1 cellular context compared by ENCODE assay signal in the genomic region with DNA sequence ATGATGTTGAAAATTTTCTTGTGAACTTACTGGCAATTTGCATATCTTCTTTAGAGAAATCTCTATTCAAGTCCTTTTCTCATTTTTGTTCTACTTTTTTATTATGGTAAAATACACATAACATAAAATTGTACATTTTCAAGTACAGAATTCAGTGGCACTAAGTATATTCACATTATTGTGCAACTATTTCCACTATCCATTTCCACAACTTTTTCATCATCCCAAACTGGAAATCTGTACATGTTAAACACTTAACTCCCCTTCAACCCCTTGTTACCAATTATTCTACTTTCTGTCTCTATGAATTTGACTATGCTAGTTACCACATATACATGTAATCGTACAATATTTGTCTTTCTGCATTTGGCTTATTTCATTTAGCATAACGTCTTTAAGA.
TF ChIP-seq lines count a peak whose summit lies in the region.

No MANE protein-coding gene starts in this region.

TF ChIP-seq in GM12878, 131 proteins besides CTCF, POLR2A, EP300 and RAD21 (continued from another document):
- TF ChIP-seq ZSCAN29 (IDR thresholded peaks at IDR 0.05) (no peak), MEF2B (IDR thresholded peaks at IDR 0.05; ENCODE audit: partially characterized antibody, poor library complexity, severe bottlenecking) (no peak), CEBPZ (IDR thresholded peaks at IDR 0.05; ENCODE audit: low read depth, low read length) (no peak), CREB1 (IDR thresholded peaks at IDR 0.05; ENCODE audit: low read depth) (no peak), BCL11A (IDR thresholded peaks at IDR 0.05; ENCODE audit: low read depth, low read length) (no peak), ZNF207 (IDR thresholded peaks at IDR 0.05; ENCODE audit: borderline replicate concordance) (no peak), EZH2 (IDR thresholded peaks at IDR 0.05; ENCODE audit: borderline replicate concordance, control insufficient read depth, low read depth, low read length) (no peak), BMI1 (IDR thresholded peaks at IDR 0.05; ENCODE audit: borderline replicate concordance) (no peak), MYB (IDR thresholded peaks at IDR 0.05; ENCODE audit: borderline replicate concordance, low read depth, low read length) (no peak)
- TF ChIP-seq, protein P1, sequence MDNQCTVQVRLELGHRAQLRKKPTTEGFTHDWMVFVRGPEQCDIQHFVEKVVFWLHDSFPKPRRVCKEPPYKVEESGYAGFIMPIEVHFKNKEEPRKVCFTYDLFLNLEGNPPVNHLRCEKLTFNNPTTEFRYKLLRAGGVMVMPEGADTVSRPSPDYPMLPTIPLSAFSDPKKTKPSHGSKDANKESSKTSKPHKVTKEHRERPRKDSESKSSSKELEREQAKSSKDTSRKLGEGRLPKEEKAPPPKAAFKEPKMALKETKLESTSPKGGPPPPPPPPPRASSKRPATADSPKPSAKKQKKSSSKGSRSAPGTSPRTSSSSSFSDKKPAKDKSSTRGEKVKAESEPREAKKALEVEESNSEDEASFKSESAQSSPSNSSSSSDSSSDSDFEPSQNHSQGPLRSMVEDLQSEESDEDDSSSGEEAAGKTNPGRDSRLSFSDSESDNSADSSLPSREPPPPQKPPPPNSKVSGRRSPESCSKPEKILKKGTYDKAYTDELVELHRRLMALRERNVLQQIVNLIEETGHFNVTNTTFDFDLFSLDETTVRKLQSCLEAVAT (IDR thresholded peaks at IDR 0.05), result no peak
- TF ChIP-seq, protein P2, sequence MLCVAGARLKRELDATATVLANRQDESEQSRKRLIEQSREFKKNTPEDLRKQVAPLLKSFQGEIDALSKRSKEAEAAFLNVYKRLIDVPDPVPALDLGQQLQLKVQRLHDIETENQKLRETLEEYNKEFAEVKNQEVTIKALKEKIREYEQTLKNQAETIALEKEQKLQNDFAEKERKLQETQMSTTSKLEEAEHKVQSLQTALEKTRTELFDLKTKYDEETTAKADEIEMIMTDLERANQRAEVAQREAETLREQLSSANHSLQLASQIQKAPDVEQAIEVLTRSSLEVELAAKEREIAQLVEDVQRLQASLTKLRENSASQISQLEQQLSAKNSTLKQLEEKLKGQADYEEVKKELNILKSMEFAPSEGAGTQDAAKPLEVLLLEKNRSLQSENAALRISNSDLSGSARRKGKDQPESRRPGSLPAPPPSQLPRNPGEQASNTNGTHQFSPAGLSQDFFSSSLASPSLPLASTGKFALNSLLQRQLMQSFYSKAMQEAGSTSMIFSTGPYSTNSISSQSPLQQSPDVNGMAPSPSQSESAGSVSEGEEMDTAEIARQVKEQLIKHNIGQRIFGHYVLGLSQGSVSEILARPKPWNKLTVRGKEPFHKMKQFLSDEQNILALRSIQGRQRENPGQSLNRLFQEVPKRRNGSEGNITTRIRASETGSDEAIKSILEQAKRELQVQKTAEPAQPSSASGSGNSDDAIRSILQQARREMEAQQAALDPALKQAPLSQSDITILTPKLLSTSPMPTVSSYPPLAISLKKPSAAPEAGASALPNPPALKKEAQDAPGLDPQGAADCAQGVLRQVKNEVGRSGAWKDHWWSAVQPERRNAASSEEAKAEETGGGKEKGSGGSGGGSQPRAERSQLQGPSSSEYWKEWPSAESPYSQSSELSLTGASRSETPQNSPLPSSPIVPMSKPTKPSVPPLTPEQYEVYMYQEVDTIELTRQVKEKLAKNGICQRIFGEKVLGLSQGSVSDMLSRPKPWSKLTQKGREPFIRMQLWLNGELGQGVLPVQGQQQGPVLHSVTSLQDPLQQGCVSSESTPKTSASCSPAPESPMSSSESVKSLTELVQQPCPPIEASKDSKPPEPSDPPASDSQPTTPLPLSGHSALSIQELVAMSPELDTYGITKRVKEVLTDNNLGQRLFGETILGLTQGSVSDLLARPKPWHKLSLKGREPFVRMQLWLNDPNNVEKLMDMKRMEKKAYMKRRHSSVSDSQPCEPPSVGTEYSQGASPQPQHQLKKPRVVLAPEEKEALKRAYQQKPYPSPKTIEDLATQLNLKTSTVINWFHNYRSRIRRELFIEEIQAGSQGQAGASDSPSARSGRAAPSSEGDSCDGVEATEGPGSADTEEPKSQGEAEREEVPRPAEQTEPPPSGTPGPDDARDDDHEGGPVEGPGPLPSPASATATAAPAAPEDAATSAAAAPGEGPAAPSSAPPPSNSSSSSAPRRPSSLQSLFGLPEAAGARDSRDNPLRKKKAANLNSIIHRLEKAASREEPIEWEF (IDR thresholded peaks at IDR 0.05; ENCODE audit: insufficient replicate concordance, low read depth, low read length), result no peak
- TF ChIP-seq, protein P3, sequence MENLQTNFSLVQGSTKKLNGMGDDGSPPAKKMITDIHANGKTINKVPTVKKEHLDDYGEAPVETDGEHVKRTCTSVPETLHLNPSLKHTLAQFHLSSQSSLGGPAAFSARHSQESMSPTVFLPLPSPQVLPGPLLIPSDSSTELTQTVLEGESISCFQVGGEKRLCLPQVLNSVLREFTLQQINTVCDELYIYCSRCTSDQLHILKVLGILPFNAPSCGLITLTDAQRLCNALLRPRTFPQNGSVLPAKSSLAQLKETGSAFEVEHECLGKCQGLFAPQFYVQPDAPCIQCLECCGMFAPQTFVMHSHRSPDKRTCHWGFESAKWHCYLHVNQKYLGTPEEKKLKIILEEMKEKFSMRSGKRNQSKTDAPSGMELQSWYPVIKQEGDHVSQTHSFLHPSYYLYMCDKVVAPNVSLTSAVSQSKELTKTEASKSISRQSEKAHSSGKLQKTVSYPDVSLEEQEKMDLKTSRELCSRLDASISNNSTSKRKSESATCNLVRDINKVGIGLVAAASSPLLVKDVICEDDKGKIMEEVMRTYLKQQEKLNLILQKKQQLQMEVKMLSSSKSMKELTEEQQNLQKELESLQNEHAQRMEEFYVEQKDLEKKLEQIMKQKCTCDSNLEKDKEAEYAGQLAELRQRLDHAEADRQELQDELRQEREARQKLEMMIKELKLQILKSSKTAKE (IDR thresholded peaks at IDR 0.05; ENCODE audit: low read depth, poor library complexity, severe bottlenecking), result no peak
